8 cellular contexts compared by ENCODE assay signal in the genomic region with DNA sequence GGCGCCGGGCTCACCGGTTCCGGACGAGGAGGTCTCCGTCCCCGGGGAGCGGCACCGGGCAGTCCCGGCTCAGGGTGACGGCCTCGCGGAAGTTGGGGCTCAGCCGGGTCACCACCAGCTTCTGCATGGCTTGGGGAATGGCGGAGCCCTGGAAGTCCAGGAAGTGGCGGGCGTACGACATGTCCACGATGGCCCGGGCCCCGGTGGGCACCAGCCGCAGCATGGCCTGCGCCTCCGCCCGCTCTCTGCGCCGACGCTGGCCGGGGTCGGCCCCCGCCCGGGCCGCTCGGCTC. TPM values are rescaled to one million over a fixed set of nuclear protein-coding genes. Genes with fewer than 3 reads are reported as not detected.
A peak's percentile ranks its signal among the peaks of the same experiment; 100 is the strongest.
DNase-seq lines count a peak whose midpoint lies in the region; ATAC-seq lines count a peak whose summit lies in the region.

No MANE protein-coding gene starts in this region.

- H3K4me3 ChIP-seq in subcutaneous abdominal adipose tissue (ENCODE audit: low read depth in 1 of 5, low read length in 5 of 5), result peak overlapping the region in 4 of 5 donors; percentile 70 to 99 (median 96)

- H3K27ac Mint-ChIP-seq in activated naive CD4-positive, alpha-beta T cell treated with anti-CD3 and anti-CD28 coated beads for 36 hours, result peak overlapping the region; percentile 30
- peak overlapping the region; percentile 73 for H3K27ac Mint-ChIP-seq in activated CD8-positive, alpha-beta T cell treated with anti-CD3 and anti-CD28 coated beads, Interleukin-2, amount 10 ng/mL, durations not matched to agents 7 days and 5 days
- peak overlapping the region in 1 of 6 donors; percentile 96 for H3K27ac Mint-ChIP-seq in immature natural killer cell

- peak; percentile 18 for ATAC-seq in HG03095 (IDR thresholded peaks at IDR 0.05; ENCODE audit: unreplicated experiment)
- peak; percentile 15 for ATAC-seq in activated CD8-positive, alpha-beta T cell treated with anti-CD3 and anti-CD28 coated beads, Interleukin-2, amount 10 ng/mL, durations not matched to agents 7 days and 5 days

- intact Hi-C loops in activated naive CD4-positive, alpha-beta T cell treated with anti-CD3 and anti-CD28 coated beads for 36 hours (cut with micrococcal nuclease), result loop anchor here (2.0 to 10.0 kb wide), 7 partner anchors 256 to 1996 kb away; a partner anchor contains a TSS

- no peaks in the 10 kb centered on the region for H3K27me3 ChIP-seq in subcutaneous abdominal adipose tissue (ENCODE audit: control insufficient read depth in 5 of 5, insufficient read depth in 4 of 5, low read length in 5 of 5)

- POLR2A ChIA-PET in activated CD8-positive, alpha-beta T cell treated with anti-CD3 and anti-CD28 coated beads, Interleukin-2, amount 10 ng/mL, durations not matched to agents 7 days and 5 days (lab: Charles Lee), result interaction anchor here (0.8 to 2.8 kb wide), 6 partner anchors 10 to 218 kb away, joined by 3 to 24 read pairs (median 4); no protein-coding TSS in a partner anchor

- H3K27me3 Mint-ChIP-seq in activated naive CD4-positive, alpha-beta T cell treated with anti-CD3 and anti-CD28 coated beads for 36 hours (ENCODE audit: low read depth), result peaks cover 12% of the 10 kb centered on the region
- peaks cover 24% of the 10 kb centered on the region for H3K27me3 Mint-ChIP-seq in activated CD8-positive, alpha-beta T cell treated with anti-CD3 and anti-CD28 coated beads, Interleukin-2, amount 10 ng/mL, durations not matched to agents 7 days and 5 days (ENCODE audit: low read depth)
- H3K27me3 Mint-ChIP-seq in immature natural killer cell (ENCODE audit: low read depth in 3 of 3), result peaks cover 14 to 28% (median 23%) of the 10 kb centered on the region in 3 donors

- H3K27ac ChIP-seq in subcutaneous abdominal adipose tissue (ENCODE audit: low read depth, low read length), result peak overlapping the region; percentile 91

- no peaks in the 10 kb centered on the region for H3K9me3 Mint-ChIP-seq in activated naive CD4-positive, alpha-beta T cell treated with anti-CD3 and anti-CD28 coated beads for 36 hours
- H3K9me3 Mint-ChIP-seq in activated CD8-positive, alpha-beta T cell treated with anti-CD3 and anti-CD28 coated beads, Interleukin-2, amount 10 ng/mL, durations not matched to agents 7 days and 5 days (ENCODE audit: insufficient read depth), result no peaks in the 10 kb centered on the region
- no peaks in the 10 kb centered on the region for H3K9me3 Mint-ChIP-seq in immature natural killer cell

- H3K4me1 Mint-ChIP-seq in activated naive CD4-positive, alpha-beta T cell treated with anti-CD3 and anti-CD28 coated beads for 36 hours (ENCODE audit: low read depth), result peaks cover 46% of the 10 kb centered on the region
- H3K4me1 Mint-ChIP-seq in activated CD8-positive, alpha-beta T cell treated with anti-CD3 and anti-CD28 coated beads, Interleukin-2, amount 10 ng/mL, durations not matched to agents 7 days and 5 days (ENCODE audit: low read depth), result peaks cover 48% of the 10 kb centered on the region
- peaks cover 56 to 66% of the 10 kb centered on the region in 2 donors for H3K4me1 Mint-ChIP-seq in immature natural killer cell

- no peaks in the 10 kb centered on the region for H3K9me3 ChIP-seq in subcutaneous abdominal adipose tissue (ENCODE audit: control insufficient read depth in 5 of 5, low read length in 5 of 5)

- peaks cover 8% of the 10 kb centered on the region for H3K36me3 Mint-ChIP-seq in activated naive CD4-positive, alpha-beta T cell treated with anti-CD3 and anti-CD28 coated beads for 36 hours (ENCODE audit: low read depth)
- peaks cover 17% of the 10 kb centered on the region for H3K36me3 Mint-ChIP-seq in activated CD8-positive, alpha-beta T cell treated with anti-CD3 and anti-CD28 coated beads, Interleukin-2, amount 10 ng/mL, durations not matched to agents 7 days and 5 days (ENCODE audit: low read depth)
- H3K36me3 Mint-ChIP-seq in immature natural killer cell, result no peaks in the 10 kb centered on the region

- H3K4me1 ChIP-seq in subcutaneous abdominal adipose tissue (ENCODE audit: control insufficient read depth in 5 of 5, insufficient read depth in 5 of 5, low read length in 5 of 5), result peaks cover 2 to 76% (median 66%) of the 10 kb centered on the region in 5 donors

- peak overlapping the region; percentile 84 for H3K4me3 Mint-ChIP-seq in activated naive CD4-positive, alpha-beta T cell treated with anti-CD3 and anti-CD28 coated beads for 36 hours
- peak overlapping the region; percentile 90 for H3K4me3 Mint-ChIP-seq in activated CD8-positive, alpha-beta T cell treated with anti-CD3 and anti-CD28 coated beads, Interleukin-2, amount 10 ng/mL, durations not matched to agents 7 days and 5 days
- H3K4me3 Mint-ChIP-seq in immature natural killer cell, result peak overlapping the region in 4 of 5 donors; percentile 70 to 98 (median 93)

- CTCF ChIA-PET in activated naive CD4-positive, alpha-beta T cell treated with anti-CD3 and anti-CD28 coated beads for 36 hours (lab: Charles Lee), result interaction anchor here (2.9 kb wide), 1 partner anchor 37 kb away, joined by 7 read pairs; no protein-coding TSS in a partner anchor
- CTCF ChIA-PET in activated CD8-positive, alpha-beta T cell treated with anti-CD3 and anti-CD28 coated beads, Interleukin-2, amount 10 ng/mL, durations not matched to agents 7 days and 5 days (lab: Charles Lee), result no interaction called here

- H3K9ac ChIP-seq in subcutaneous abdominal adipose tissue (ENCODE audit: low read length in 5 of 5), result peak overlapping the region in 4 of 5 donors; percentile 72 to 82 (median 79)

- DNase-seq in activated naive CD4-positive, alpha-beta T cell treated with anti-CD3 and anti-CD28 coated beads for 36 hours, result peak; percentile 34
- DNase-seq in activated naive CD4-positive, alpha-beta T cell treated with Interleukin-2 at 50 U/mL for 16 hours, result no peak
- DNase-seq in activated CD8-positive, alpha-beta T cell treated with anti-CD3 and anti-CD28 coated beads, Interleukin-2, amount 10 ng/mL, durations not matched to agents 7 days and 5 days, result no peak
- DNase-seq in immature natural killer cell (no peak), NCI-H345 treated with DMSO at 0.1 percent for 48 hours (lab: John Stamatoyannopoulos, UW; ENCODE audit: unreplicated experiment) (no peak), NCI-H1694 (lab: John Stamatoyannopoulos, UW) (no peak)

- H3K36me3 ChIP-seq in subcutaneous abdominal adipose tissue (ENCODE audit: control insufficient read depth in 5 of 5, insufficient read depth in 5 of 5, low read length in 5 of 5), result no peaks in the 10 kb centered on the region

RNA-seq across cellular contexts. Expression of a gene that starts 0.2 kb away (rescaled TPM):
- 10 to 100 TPM; 28.4 to 33.0 TPM for total RNA-seq in activated naive CD4-positive, alpha-beta T cell treated with anti-CD3 and anti-CD28 coated beads for 36 hours
- total RNA-seq in activated CD8-positive, alpha-beta T cell treated with anti-CD3 and anti-CD28 coated beads, Interleukin-2, amount 10 ng/mL, durations not matched to agents 7 days and 5 days, result 10 to 100 TPM; 21.8 to 21.9 TPM
- polyA plus RNA-seq in immature natural killer cell, result 10 to 100 TPM; 18.4 to 32.9 (median 26.1) TPM

RNA-seq across cellular contexts. Expression of a gene that starts 1.8 kb away (rescaled TPM):
- 10 to 100 TPM; 13.8 to 14.3 TPM for total RNA-seq in activated naive CD4-positive, alpha-beta T cell treated with anti-CD3 and anti-CD28 coated beads for 36 hours
- 10 to 100 TPM; 16.7 to 16.8 TPM for total RNA-seq in activated CD8-positive, alpha-beta T cell treated with anti-CD3 and anti-CD28 coated beads, Interleukin-2, amount 10 ng/mL, durations not matched to agents 7 days and 5 days
- 10 to 100 TPM in 1 of 3 donors, 1 to 10 TPM in 2; 1.7 to 10.7 (median 3.5) TPM for polyA plus RNA-seq in immature natural killer cell
